Comparison of ENCODE assay signal across 8 cellular contexts in the genomic region with DNA sequence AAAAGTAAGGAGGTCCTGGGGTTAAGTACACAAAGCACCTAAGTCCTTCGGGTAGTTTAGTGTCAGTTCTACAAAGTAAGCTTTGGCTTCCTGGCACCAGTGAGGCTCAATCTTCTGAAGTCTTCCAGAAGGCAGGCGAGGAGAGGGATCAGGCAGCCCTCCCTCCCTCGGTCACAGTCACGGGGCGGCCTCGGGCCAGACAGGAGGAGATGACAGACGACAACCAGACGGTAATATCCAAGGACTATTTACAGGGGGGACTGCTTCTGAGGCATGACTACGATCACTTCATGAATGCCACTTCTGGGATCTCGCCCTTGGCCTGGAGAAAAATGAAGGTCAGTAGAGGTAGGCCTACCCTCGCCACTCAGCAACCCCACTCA. TPM values are rescaled to one million over a fixed set of nuclear protein-coding genes. Genes with fewer than 3 reads are reported as not detected.
A peak's percentile ranks its signal among the peaks of the same experiment; 100 is the strongest.
DNase-seq lines count a peak whose midpoint lies in the region; ATAC-seq and TF ChIP-seq lines count a peak whose summit lies in the region.

No MANE protein-coding gene starts in this region.

- peaks cover 29% of the 10 kb centered on the region for H3K4me1 ChIP-seq in osteoblast (ENCODE audit: insufficient read depth, low read length)

- peaks cover 36% of the 10 kb centered on the region for H3K79me2 ChIP-seq in osteoblast (ENCODE audit: insufficient read depth, low read length)

- POLR2A ChIA-PET in RWPE1 (lab: Yijun Ruan, JAX; ENCODE audit: low non-redundant PET), result no interaction called here

- TF ChIP-seq CTCF in RWPE1 (conservative IDR thresholded peaks at IDR 0.05; ENCODE audit: low read depth) (no peak), osteoblast (IDR thresholded peaks at IDR 0.05; ENCODE audit: extremely low read depth, low read depth, low read length) (no peak)

- H3K27ac ChIP-seq in RWPE1 (peak overlapping the region; percentile 99), epithelial cell of prostate (peak overlapping the region; percentile 75), osteoblast (ENCODE audit: low read depth, low read length) (peak overlapping the region; percentile 77)

- H4K20me1 ChIP-seq in osteoblast (ENCODE audit: insufficient read depth, low read length), result peaks cover 18% of the 10 kb centered on the region

- peaks cover 67% of the 10 kb centered on the region for H3K36me3 ChIP-seq in osteoblast (ENCODE audit: insufficient read depth, low read length)

- no peaks in the 10 kb centered on the region for H3K27me3 ChIP-seq in osteoblast (ENCODE audit: insufficient read depth, low read length)

- DNase-seq in RWPE1 (ENCODE audit: low spot score) (no peak), epithelial cell of prostate (ENCODE audit: low read depth, low spot score) (no peak), osteoblast (ENCODE audit: insufficient read length, low spot score, missing footprints) (no peak), NCI-H1436 (lab: John Stamatoyannopoulos, UW) (no peak), KG1 (lab: John Stamatoyannopoulos, UW) (no peak), COLO829 (ENCODE audit: low spot score) (no peak)

- H3K9me3 ChIP-seq in osteoblast (ENCODE audit: low read depth, low read length), result no peaks in the 10 kb centered on the region

- H3K4me2 ChIP-seq in osteoblast (ENCODE audit: insufficient read depth, low read length), result peak overlapping the region; percentile 73

- H3K4me3 ChIP-seq in osteoblast (ENCODE audit: insufficient read depth, low read length), result peak overlapping the region; percentile 96

- H2AFZ ChIP-seq in osteoblast (ENCODE audit: low read length), result no peak overlapping the region

- ATAC-seq in GM18519 (IDR thresholded peaks at IDR 0.05; ENCODE audit: low FRiP score, unreplicated experiment) (peak; percentile 3), GM19463 (IDR thresholded peaks at IDR 0.05; ENCODE audit: unreplicated experiment) (no peak)

- CTCF ChIA-PET in RWPE1 (lab: Yijun Ruan, JAX), result interaction anchor here (0.7 kb wide), 1 partner anchor 75 kb away, joined by 4 read pairs; no protein-coding TSS in a partner anchor

RNA-seq across cellular contexts. Expression of a gene that starts 0.4 kb away (rescaled TPM):
- total RNA-seq in osteoblast, result 9.0 and 11.5 TPM in 2 replicates

RNA-seq across cellular contexts. Expression of a gene that starts 5.0 kb away (rescaled TPM):
- total RNA-seq in osteoblast, result 37.4 and 51.4 TPM in 2 replicates

RNA-seq across cellular contexts. Expression of a gene that starts 13.1 kb away (rescaled TPM):
- 25.6 and 31.1 TPM in 2 replicates for total RNA-seq in osteoblast

RNA-seq across cellular contexts. Expression of a gene that starts 21.0 kb away (rescaled TPM):
- total RNA-seq in osteoblast, result 21.2 and 22.1 TPM in 2 replicates

RNA-seq across cellular contexts. Expression of a gene that starts 30.8 kb away (rescaled TPM):
- 48.3 and 57.9 TPM in 2 replicates for total RNA-seq in osteoblast
